In genomic region chr2:137705296-137705695, GRCh38 we compare ENCODE assay signal across 16 cellular contexts.
"Had no signal": no experiment of that assay in that cellular context is flagged by ENCODE, and none has a peak within 500 bp of the region (broad histone marks: within the 10 kb centered on the region; RNA-seq: fewer than 3 reads in every experiment).

No MANE protein-coding gene starts in this region.

- H3K4me1 Mint-ChIP-seq: memory B cell, neural progenitor cell had no signal

- H3K9me3 ChIP-seq: ovary had no signal

- ATAC-seq: esophagus mucosa; lower lobe of right lung; natural killer cell treated with Interleukin-12 subunit alpha and Interleukin-12 subunit beta and Interleukin-15 and Interleukin-18, amount 100 ng/mL, for 72 hours; right cardiac atrium had no signal

- H3K27me3 ChIP-seq: neural progenitor cell, ovary had no signal

- H3K4me1 ChIP-seq: left ventricle myocardium inferior, lower lobe of right lung, neural progenitor cell had no signal

- DNase-seq: effector memory CD4-positive, alpha-beta T cell; glutamatergic neuron; left ventricle myocardium inferior; lower lobe of right lung; midbrain; nucleus accumbens; ovary; right cardiac atrium; small intestine; stimulated activated CD4-positive, alpha-beta T cell treated with anti-CD3 and anti-CD28 coated beads, Interleukin-12 subunit alpha, Interleukin-12 subunit beta, amount 100 ng/mL, for 4 hours; stimulated activated naive CD4-positive, alpha-beta T cell treated with Interleukin-2 at 50 U/mL for 16 hours; trophoblast cell had no signal

- H3K27ac ChIP-seq: left ventricle myocardium inferior, lower lobe of right lung, neural progenitor cell, ovary had no signal

- H3K36me3 ChIP-seq: left ventricle myocardium inferior, lower lobe of right lung, neural progenitor cell, ovary had no signal

- H3K27me3 Mint-ChIP-seq: memory B cell; natural killer cell treated with Interleukin-12 subunit alpha and Interleukin-12 subunit beta and Interleukin-15 and Interleukin-18, amount 100 ng/mL, for 72 hours had no signal

- H3K9me3 Mint-ChIP-seq: neural progenitor cell had no signal

- H3K36me3 Mint-ChIP-seq: neural progenitor cell had no signal

- H3K27ac Mint-ChIP-seq: memory B cell; natural killer cell treated with Interleukin-12 subunit alpha and Interleukin-12 subunit beta and Interleukin-15 and Interleukin-18, amount 100 ng/mL, for 72 hours; neural progenitor cell had no signal

- H3K4me3 Mint-ChIP-seq: memory B cell; natural killer cell treated with Interleukin-12 subunit alpha and Interleukin-12 subunit beta and Interleukin-15 and Interleukin-18, amount 100 ng/mL, for 72 hours; neural progenitor cell had no signal

- H3K4me3 ChIP-seq: left ventricle myocardium inferior, lower lobe of right lung, neural progenitor cell, ovary had no signal
